ENCODE assay signal across 8 cellular contexts in genomic region chr10:84308481-84309304, GRCh38. TPM values are rescaled to one million over a fixed set of nuclear protein-coding genes. Genes with fewer than 3 reads are reported as not detected.
DNase-seq lines count a peak whose midpoint lies in the region; ATAC-seq and TF ChIP-seq lines count a peak whose summit lies in the region.

No MANE protein-coding gene starts in this region.

- no peak for TF ChIP-seq POLR2A in NB4 (IDR thresholded peaks at IDR 0.05; ENCODE audit: extremely low read depth, insufficient read length)

- no peak overlapping the region for H3K27ac ChIP-seq in thoracic aorta
- no peak overlapping the region for H3K27ac ChIP-seq in OCI-LY7 (ENCODE audit: low read depth, low read length, poor library complexity, severe bottlenecking)
- H3K27ac ChIP-seq in ascending aorta = no peak overlapping the region

- CTCF ChIA-PET in OCI-LY7 (lab: Charles Lee; ENCODE audit: unreplicated experiment) = no interaction called here

- H3K4me1 Mint-ChIP-seq in natural killer cell treated with Interleukin-12 subunit alpha and Interleukin-12 subunit beta and Interleukin-15 and Interleukin-18, amount 100 ng/mL, for 72 hours (ENCODE audit: low read depth in 2 of 2) = peaks cover 41 to 42% of the 10 kb centered on the region in 2 donors
- peaks cover 0 to 7% of the 10 kb centered on the region in 2 donors for H3K4me1 Mint-ChIP-seq in natural killer cell

- peak overlapping the region; percentile 88 to 98 for H3K27ac Mint-ChIP-seq in natural killer cell treated with Interleukin-12 subunit alpha and Interleukin-12 subunit beta and Interleukin-15 and Interleukin-18, amount 100 ng/mL, for 72 hours
- H3K27ac Mint-ChIP-seq in natural killer cell = peak overlapping the region in 1 of 2 donors; percentile 45

- DNase-seq in natural killer cell treated with Interleukin-12 subunit alpha and Interleukin-12 subunit beta and Interleukin-15 and Interleukin-18, amount 100 ng/mL, for 72 hours (ENCODE audit: low spot score) = peak; percentile 76
- DNase-seq in natural killer cell (no peak), NB4 (ENCODE audit: low read depth) (peak; percentile 16), activated T-cell treated with anti-CD3 and anti-CD28 coated beads for 48 hours (ENCODE audit: low read depth) (peak; percentile 36), left ventricle myocardium superior (peak; percentile 42), thoracic aorta (ENCODE audit: low spot score) (no peak), OCI-LY7 (ENCODE audit: low spot score) (no peak), ascending aorta (ENCODE audit: low spot score in 2 of 2) (no peak)

- H3K27me3 ChIP-seq in thoracic aorta (replicated peaks; ENCODE audit: insufficient read depth) = no peaks in the 10 kb centered on the region
- H3K27me3 ChIP-seq in ascending aorta = no peaks in the 10 kb centered on the region

- H3K4me3 ChIP-seq in NB4 (ENCODE audit: low read depth, low read length) (no peak overlapping the region), thoracic aorta (no peak overlapping the region), OCI-LY7 (ENCODE audit: low read depth, low read length, poor library complexity, severe bottlenecking) (no peak overlapping the region), ascending aorta (no peak overlapping the region)

- peaks cover 5% of the 10 kb centered on the region for H3K9me3 Mint-ChIP-seq in natural killer cell treated with Interleukin-12 subunit alpha and Interleukin-12 subunit beta and Interleukin-15 and Interleukin-18, amount 100 ng/mL, for 72 hours
- H3K9me3 Mint-ChIP-seq in natural killer cell = no peaks in the 10 kb centered on the region

- H3K79me2 ChIP-seq in OCI-LY7 (ENCODE audit: insufficient read depth, low read depth, low read length) = no peaks in the 10 kb centered on the region

- H3K36me3 ChIP-seq in thoracic aorta (no peaks in the 10 kb centered on the region), OCI-LY7 (ENCODE audit: insufficient read depth, low read length) (no peaks in the 10 kb centered on the region), ascending aorta (no peaks in the 10 kb centered on the region)

- POLR2A ChIA-PET in OCI-LY7 (lab: Charles Lee) = no interaction called here

- H3K27me3 Mint-ChIP-seq in natural killer cell treated with Interleukin-12 subunit alpha and Interleukin-12 subunit beta and Interleukin-15 and Interleukin-18, amount 100 ng/mL, for 72 hours = peaks cover 0 to 4% of the 10 kb centered on the region in 2 donors
- H3K27me3 Mint-ChIP-seq in natural killer cell (ENCODE audit: low read depth in 2 of 2) = peaks cover 7 to 16% of the 10 kb centered on the region in 2 donors

- ATAC-seq in natural killer cell treated with Interleukin-12 subunit alpha and Interleukin-12 subunit beta and Interleukin-15 and Interleukin-18, amount 100 ng/mL, for 72 hours = peak; percentile 80 to 81
- no peak for ATAC-seq in natural killer cell
- ATAC-seq in left ventricle myocardium superior = peak; percentile 50
- peak; percentile 28 for ATAC-seq in thoracic aorta (ENCODE audit: insufficient number of reproducible peaks, low FRiP score, low read depth)

- H3K4me1 ChIP-seq in thoracic aorta (ENCODE audit: control insufficient read depth in 1 of 2, low read depth in 2 of 2) = peaks cover 8 to 9% of the 10 kb centered on the region in 2 donors
- no peaks in the 10 kb centered on the region for H3K4me1 ChIP-seq in OCI-LY7 (ENCODE audit: insufficient read depth, low read length, poor library complexity, severe bottlenecking)
- peaks cover 0 to 8% of the 10 kb centered on the region in 2 donors for H3K4me1 ChIP-seq in ascending aorta

- H4K20me1 ChIP-seq in OCI-LY7 (ENCODE audit: insufficient read depth, low read length) = no peaks in the 10 kb centered on the region

- intact Hi-C loops in natural killer cell (cut with micrococcal nuclease) (no loop called here), left ventricle myocardium superior (cut with micrococcal nuclease) (no loop called here), OCI-LY7 (cut with micrococcal nuclease; ENCODE audit: unreplicated experiment) (no loop called here), ascending aorta (cut with DNase I) (no loop called here)

- peaks cover 4% of the 10 kb centered on the region for H3K36me3 Mint-ChIP-seq in natural killer cell treated with Interleukin-12 subunit alpha and Interleukin-12 subunit beta and Interleukin-15 and Interleukin-18, amount 100 ng/mL, for 72 hours
- H3K36me3 Mint-ChIP-seq in natural killer cell = no peaks in the 10 kb centered on the region

- no peak overlapping the region for H2AFZ ChIP-seq in OCI-LY7 (ENCODE audit: low read length)

- no peaks in the 10 kb centered on the region for H3K9me3 ChIP-seq in thoracic aorta
- no peaks in the 10 kb centered on the region for H3K9me3 ChIP-seq in OCI-LY7 (ENCODE audit: low read length)
- no peaks in the 10 kb centered on the region for H3K9me3 ChIP-seq in ascending aorta

- TF ChIP-seq CTCF in natural killer cell (IDR thresholded peaks at IDR 0.05) (no peak), NB4 (IDR thresholded peaks at IDR 0.05; ENCODE audit: low read depth, low read length) (no peak), thoracic aorta (IDR thresholded peaks at IDR 0.05) (no peak), OCI-LY7 (conservative IDR thresholded peaks at IDR 0.05; ENCODE audit: low read length) (no peak), ascending aorta (IDR thresholded peaks at IDR 0.05) (no peak)

- H3K4me2 ChIP-seq in OCI-LY7 (ENCODE audit: low read length) = no peak overlapping the region

- no peaks in the 10 kb centered on the region for H3K9me2 ChIP-seq in OCI-LY7 (ENCODE audit: insufficient read depth, low read length)

- BruUV-seq in OCI-LY7 (replicated peaks; lab: Mats Ljungman, UMichigan) = no TSS peak

- peak overlapping the region; percentile 70 for H3K4me3 Mint-ChIP-seq in natural killer cell treated with Interleukin-12 subunit alpha and Interleukin-12 subunit beta and Interleukin-15 and Interleukin-18, amount 100 ng/mL, for 72 hours
- no peak overlapping the region for H3K4me3 Mint-ChIP-seq in natural killer cell

RNA-seq across cellular contexts. Expression of gene CCSER2, which starts 19.7 kb away (rescaled TPM):
- total RNA-seq in natural killer cell treated with Interleukin-12 subunit alpha and Interleukin-12 subunit beta and Interleukin-15 and Interleukin-18, amount 100 ng/mL, for 72 hours = 100 to 1,000 TPM in 1 of 2 donors, 10 to 100 TPM in 1; 90.4 to 135 TPM
- total RNA-seq in natural killer cell (100 to 1,000 TPM; 125 to 158 (median 146) TPM), left ventricle myocardium superior (163 TPM), thoracic aorta (10 to 100 TPM; 39.0 to 60.6 TPM), OCI-LY7 (2022) (30.1 and 33.3 TPM in 2 replicates), ascending aorta (18.5 TPM)
- 11.1 and 15.9 TPM in 2 replicates for total RNA-seq in OCI-LY7 (2014; rRNA removed; shearing (Covaris generic))

Comparison
In these comparisons a context has a peak if more than half of its experiments do, and no peak if none do; other contexts are left out.
1. ATAC-seq: peak in natural killer cell treated with Interleukin-12 subunit alpha and Interleukin-12 subunit beta and Interleukin-15 and Interleukin-18, amount 100 ng/mL, for 72 hours (2 of 2), left ventricle myocardium superior (single experiment) and thoracic aorta (single experiment); none in natural killer cell (0 of 3).
2. DNase-seq: peak in natural killer cell treated with Interleukin-12 subunit alpha and Interleukin-12 subunit beta and Interleukin-15 and Interleukin-18, amount 100 ng/mL, for 72 hours (single experiment), NB4 (single experiment), activated T-cell treated with anti-CD3 and anti-CD28 coated beads for 48 hours (single experiment) and left ventricle myocardium superior (single experiment); none in natural killer cell (single experiment), thoracic aorta (single experiment), OCI-LY7 (single experiment) and ascending aorta (0 of 2).